Comparison of ENCODE assay signal across 1 cellular context in the genomic region with DNA sequence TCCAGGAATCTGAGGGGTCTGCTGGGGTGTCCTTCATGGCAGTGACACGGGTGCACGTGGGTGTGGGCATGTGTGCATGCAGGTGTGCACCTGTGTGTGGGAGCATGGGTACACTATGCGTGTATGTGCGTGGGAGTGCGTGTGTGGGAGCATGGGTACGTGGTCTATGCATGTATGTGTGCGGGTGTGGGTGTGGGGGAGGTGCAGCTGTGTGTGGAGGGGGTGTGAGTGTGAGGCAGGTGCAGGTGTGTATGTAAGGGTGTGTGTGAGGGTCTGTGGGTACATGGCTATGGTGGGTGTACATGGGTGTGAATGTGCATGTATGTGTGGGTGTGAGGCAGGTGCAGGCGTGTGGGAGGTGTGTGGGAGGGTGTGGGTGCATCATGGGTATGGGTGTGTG.
A peak's percentile ranks its signal among the peaks of the same experiment; 100 is the strongest.
TF ChIP-seq lines count a peak whose summit lies in the region.

No MANE protein-coding gene starts in this region.

TF ChIP-seq in HepG2, 621 proteins besides CTCF, POLR2A, EP300 and RAD21:
- TF ChIP-seq ZNF260 (CRISPR knock-in tag; IDR thresholded peaks at IDR 0.05; ENCODE audit: borderline replicate concordance, low read depth) (no peak), FOXM1 (CRISPR knock-in tag; IDR thresholded peaks at IDR 0.05) (no peak), ZNF839 (CRISPR knock-in tag; IDR thresholded peaks at IDR 0.05; ENCODE audit: borderline replicate concordance) (no peak), HNRNPL (IDR thresholded peaks at IDR 0.05; ENCODE audit: low read depth, low read length) (peak; percentile 29; the same call in 1 of the 2 replicates), SIN3A (IDR thresholded peaks at IDR 0.05; ENCODE audit: borderline replicate concordance, low read depth, low read length) (no peak), ZNF367 (CRISPR knock-in tag; IDR thresholded peaks at IDR 0.05; ENCODE audit: borderline replicate concordance) (no peak), AGO2 (optimal IDR thresholded peaks at IDR 0.05; ENCODE audit: low read depth, low read length) (peak; percentile 48), HNRNPLL (IDR thresholded peaks at IDR 0.05; ENCODE audit: low read depth, low read length, poor library complexity, severe bottlenecking) (peak; percentile 41), ARNTL (CRISPR knock-in tag; IDR thresholded peaks at IDR 0.05) (no peak), ZNF251 (CRISPR knock-in tag; IDR thresholded peaks at IDR 0.05) (no peak)
- TF ChIP-seq, protein P1, sequence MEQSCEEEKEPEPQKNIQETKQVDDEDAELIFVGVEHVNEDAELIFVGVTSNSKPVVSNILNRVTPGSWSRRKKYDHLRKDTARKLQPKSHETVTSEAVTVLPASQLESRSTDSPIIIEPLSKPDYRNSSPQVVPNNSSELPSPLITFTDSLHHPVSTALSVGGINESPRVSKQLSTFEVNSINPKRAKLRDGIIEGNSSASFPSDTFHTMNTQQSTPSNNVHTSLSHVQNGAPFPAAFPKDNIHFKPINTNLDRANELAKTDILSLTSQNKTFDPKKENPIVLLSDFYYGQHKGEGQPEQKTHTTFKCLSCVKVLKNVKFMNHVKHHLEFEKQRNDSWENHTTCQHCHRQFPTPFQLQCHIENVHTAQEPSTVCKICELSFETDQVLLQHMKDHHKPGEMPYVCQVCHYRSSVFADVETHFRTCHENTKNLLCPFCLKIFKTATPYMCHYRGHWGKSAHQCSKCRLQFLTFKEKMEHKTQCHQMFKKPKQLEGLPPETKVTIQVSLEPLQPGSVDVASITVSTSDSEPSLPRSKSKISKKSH (CRISPR knock-in tag; IDR thresholded peaks at IDR 0.05; ENCODE audit: borderline replicate concordance) = 0 out of 2 replicates have a peak, but pooled peaks have one; percentile 24
- TF ChIP-seq, protein P2, sequence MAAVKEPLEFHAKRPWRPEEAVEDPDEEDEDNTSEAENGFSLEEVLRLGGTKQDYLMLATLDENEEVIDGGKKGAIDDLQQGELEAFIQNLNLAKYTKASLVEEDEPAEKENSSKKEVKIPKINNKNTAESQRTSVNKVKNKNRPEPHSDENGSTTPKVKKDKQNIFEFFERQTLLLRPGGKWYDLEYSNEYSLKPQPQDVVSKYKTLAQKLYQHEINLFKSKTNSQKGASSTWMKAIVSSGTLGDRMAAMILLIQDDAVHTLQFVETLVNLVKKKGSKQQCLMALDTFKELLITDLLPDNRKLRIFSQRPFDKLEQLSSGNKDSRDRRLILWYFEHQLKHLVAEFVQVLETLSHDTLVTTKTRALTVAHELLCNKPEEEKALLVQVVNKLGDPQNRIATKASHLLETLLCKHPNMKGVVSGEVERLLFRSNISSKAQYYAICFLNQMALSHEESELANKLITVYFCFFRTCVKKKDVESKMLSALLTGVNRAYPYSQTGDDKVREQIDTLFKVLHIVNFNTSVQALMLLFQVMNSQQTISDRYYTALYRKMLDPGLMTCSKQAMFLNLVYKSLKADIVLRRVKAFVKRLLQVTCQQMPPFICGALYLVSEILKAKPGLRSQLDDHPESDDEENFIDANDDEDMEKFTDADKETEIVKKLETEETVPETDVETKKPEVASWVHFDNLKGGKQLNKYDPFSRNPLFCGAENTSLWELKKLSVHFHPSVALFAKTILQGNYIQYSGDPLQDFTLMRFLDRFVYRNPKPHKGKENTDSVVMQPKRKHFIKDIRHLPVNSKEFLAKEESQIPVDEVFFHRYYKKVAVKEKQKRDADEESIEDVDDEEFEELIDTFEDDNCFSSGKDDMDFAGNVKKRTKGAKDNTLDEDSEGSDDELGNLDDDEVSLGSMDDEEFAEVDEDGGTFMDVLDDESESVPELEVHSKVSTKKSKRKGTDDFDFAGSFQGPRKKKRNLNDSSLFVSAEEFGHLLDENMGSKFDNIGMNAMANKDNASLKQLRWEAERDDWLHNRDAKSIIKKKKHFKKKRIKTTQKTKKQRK (IDR thresholded peaks at IDR 0.05; ENCODE audit: low read length) = no peak
